In genomic region chr5:67003906-67004729, GRCh38 we compare ENCODE assay signal across 8 cellular contexts.
DNase-seq lines count a peak whose midpoint lies in the region; ATAC-seq, FAIRE-seq and TF ChIP-seq lines count a peak whose summit lies in the region.

No MANE protein-coding gene starts in this region.

- FAIRE-seq in HTR-8/SVneo (lab: Jason Lieb, UNC) = no peak

- no peaks in the 10 kb centered on the region for H3K79me2 ChIP-seq in OCI-LY1 (ENCODE audit: insufficient read depth, low read length)

- TF ChIP-seq CTCF in OCI-LY1 (IDR thresholded peaks at IDR 0.05; ENCODE audit: low read length) = no peak

- H3K4me2 ChIP-seq in OCI-LY1 (ENCODE audit: low read length) = peak overlapping the region; percentile 74

- no peaks in the 10 kb centered on the region for H3K36me3 ChIP-seq in OCI-LY1 (ENCODE audit: insufficient read depth, low read length)

- peak overlapping the region; percentile 91 for H2AFZ ChIP-seq in OCI-LY1 (ENCODE audit: low read length)

- H3K4me1 ChIP-seq in OCI-LY1 (ENCODE audit: insufficient read depth, low read length, severe bottlenecking) = peaks cover 18% of the 10 kb centered on the region

- no peaks in the 10 kb centered on the region for H3K27me3 ChIP-seq in OCI-LY1 (ENCODE audit: insufficient read depth, low read length)

- H3K27ac ChIP-seq in OCI-LY1 (ENCODE audit: low read depth, low read length, poor library complexity, severe bottlenecking) (no peak overlapping the region), epithelial cell of prostate (peak overlapping the region; percentile 100)

- peak overlapping the region; percentile 66 for H3K4me3 ChIP-seq in OCI-LY1 (ENCODE audit: low read depth, low read length, poor library complexity, severe bottlenecking)

- no peaks in the 10 kb centered on the region for H3F3A ChIP-seq in OCI-LY1 (ENCODE audit: insufficient read depth, low read length)

- H4K20me1 ChIP-seq in OCI-LY1 (ENCODE audit: insufficient read depth, low read length) = no peaks in the 10 kb centered on the region

- ATAC-seq in GM18909 (IDR thresholded peaks at IDR 0.05; ENCODE audit: poor library complexity, unreplicated experiment) = peak; percentile 67

- peak overlapping the region; percentile 68 for H3K9ac ChIP-seq in OCI-LY1 (ENCODE audit: low read length)

- no peaks in the 10 kb centered on the region for H3K9me3 ChIP-seq in OCI-LY1 (ENCODE audit: low read length)

- H3K9me2 ChIP-seq in OCI-LY1 (ENCODE audit: low read depth, low read length) = no peaks in the 10 kb centered on the region

- peak; percentile 35 for DNase-seq in 8988T
- DNase-seq in HTR-8/SVneo (ENCODE audit: insufficient read length, low spot score) = peak; percentile 42
- peak; percentile 81 for DNase-seq in activated T-cell treated with anti-CD3 and anti-CD28 coated beads for 4 hours
- DNase-seq in epithelial cell of prostate (ENCODE audit: low read depth, low spot score) = peak; percentile 92
- peak; percentile 42 for DNase-seq in midbrain (lab: John Stamatoyannopoulos, UW)
- peak; percentile 59 for DNase-seq in stimulated activated CD8-positive, alpha-beta memory T cell treated with anti-CD3 and anti-CD28 coated beads, Interleukin-15, amount 100 ng/mL, for 24 hours (ENCODE audit: low read depth)

Comparison
In these comparisons a context has a peak if more than half of its experiments do, and no peak if none do; other contexts are left out.
1. DNase-seq: peak in every context shown above with its lines; median percentile 92 in epithelial cell of prostate; 81 in activated T-cell treated with anti-CD3 and anti-CD28 coated beads for 4 hours; 59 in stimulated activated CD8-positive, alpha-beta memory T cell treated with anti-CD3 and anti-CD28 coated beads, Interleukin-15, amount 100 ng/mL, for 24 hours; 42 in HTR-8/SVneo; 42 in midbrain; 35 in 8988T.